In genomic region chr3:64913515-64913914, GRCh38 we compare ENCODE assay signal across 9 cellular contexts.
"Had no signal": no experiment of that assay in that cellular context is flagged by ENCODE, and none has a peak within 500 bp of the region (broad histone marks: within the 10 kb centered on the region; RNA-seq: fewer than 3 reads in every experiment).

No MANE protein-coding gene starts in this region.

- H3K36me3 Mint-ChIP-seq: IgD-negative memory B cell had no signal

- H3K9me3 ChIP-seq: HAP-1 had no signal

- ATAC-seq: HCT116, HepG2 had no signal

- H3K36me3 ChIP-seq: HAP-1 had no signal

- H3K27ac ChIP-seq: GM23248, HL-60 had no signal

- FAIRE-seq: HepG2 had no signal

- H3K9ac ChIP-seq: GM23248 had no signal

- H3K4me1 Mint-ChIP-seq: IgD-negative memory B cell had no signal

- DNase-seq: GM23248, GOT3, H7, KG1 had no signal

- H3K27ac Mint-ChIP-seq: IgD-negative memory B cell had no signal

- H3K27me3 Mint-ChIP-seq: IgD-negative memory B cell had no signal

- H2AFZ ChIP-seq: GM23248 had no signal

- H3K4me3 ChIP-seq: GM23248, HAP-1 had no signal

- H3K4me3 Mint-ChIP-seq: IgD-negative memory B cell had no signal
